Comparison of ENCODE assay signal across 14 cellular contexts in genomic region chr1:88737338-88737927, GRCh38. TPM values are rescaled to one million over a fixed set of nuclear protein-coding genes. Genes with fewer than 3 reads are reported as not detected.
DNase-seq lines count a peak whose midpoint lies in the region; ATAC-seq, FAIRE-seq and TF ChIP-seq lines count a peak whose summit lies in the region.
"Had no signal": no experiment of that assay in that cellular context is flagged by ENCODE, and none has a peak within 500 bp of the region (broad histone marks: within the 10 kb centered on the region; RNA-seq: fewer than 3 reads in every experiment).

No MANE protein-coding gene starts in this region.

- POLR2A ChIA-PET in K562 (lab: Yijun Ruan, JAX) = no interaction called here
- POLR2A ChIA-PET in HepG2 (lab: Yijun Ruan, JAX) = no interaction called here

- no peak for TF ChIP-seq EP300 in K562 (IDR thresholded peaks at IDR 0.05; ENCODE audit: low read length)
- no peak for TF ChIP-seq EP300 in HepG2 (IDR thresholded peaks at IDR 0.05; ENCODE audit: low read depth in 2 of 2, low read length in 2 of 2)
- TF ChIP-seq EP300 in HepG2 (CRISPR knock-in tag; IDR thresholded peaks at IDR 0.05; ENCODE audit: borderline replicate concordance) = no peak

- WGBS in K562 (ENCODE audit: insufficient coverage, low coverage, missing lambda C conversion rate) = 87% methylated on average over 3 of the region's 3 CpGs
- WGBS in HepG2 (ENCODE audit: low lambda C conversion rate) = 100% methylated on average over 1 of the region's 3 CpGs
- WGBS in small intestine, 3 donors = 85 to 100% (median 91%) methylated on average over 3 of the region's 3 CpGs

- H3K4me3 ChIP-seq in K562 (no peak overlapping the region), HepG2 (replicated peaks in 1 of 3; ENCODE audit: insufficient read depth in 1 of 3, low read depth in 2 of 3, low read length in 3 of 3) (no peak overlapping the region), upper lobe of right lung (no peak overlapping the region), small intestine (ENCODE audit: low read depth in 1 of 2, low read length in 2 of 2) (no peak overlapping the region)

- FAIRE-seq in K562 (lab: Jason Lieb, UNC) (peak; percentile 46), HepG2 (lab: Jason Lieb, UNC) (no peak), RCC 7860 (lab: Jason Lieb, UNC) (no peak), small intestine (lab: Jason Lieb, UNC) (no peak)

- no peaks in the 10 kb centered on the region for H3K27me3 ChIP-seq in K562 (ENCODE audit: control insufficient read depth in 2 of 2, insufficient read depth in 2 of 2, low read length in 2 of 2)
- H3K27me3 ChIP-seq in HepG2 (ENCODE audit: control insufficient read depth in 1 of 2, insufficient read depth in 2 of 2, low read length in 2 of 2) = no peaks in the 10 kb centered on the region
- no peaks in the 10 kb centered on the region for H3K27me3 ChIP-seq in upper lobe of right lung
- H3K27me3 ChIP-seq in small intestine (ENCODE audit: control insufficient read depth in 2 of 2, insufficient read depth in 2 of 2, low read length in 2 of 2) = no peaks in the 10 kb centered on the region

- ATAC-seq in activated naive CD8-positive, alpha-beta T cell treated with anti-CD3 and anti-CD28 coated beads, Interleukin-2, amount 50 U/mL, for 24 hours = peak; percentile 10
- no peak for ATAC-seq in K562
- ATAC-seq in HepG2 = peak; percentile 56
- peak; percentile 16 for ATAC-seq in upper lobe of right lung

- peaks cover 36% of the 10 kb centered on the region for H3K36me3 Mint-ChIP-seq in activated naive CD8-positive, alpha-beta T cell treated with anti-CD3 and anti-CD28 coated beads, Interleukin-2, amount 50 U/mL, for 24 hours (ENCODE audit: low read depth)
- H3K36me3 Mint-ChIP-seq in activated naive CD8-positive, alpha-beta T cell treated with anti-CD3 and anti-CD28 coated beads for 36 hours = peaks cover 56% of the 10 kb centered on the region
- peaks cover 5% of the 10 kb centered on the region for H3K36me3 Mint-ChIP-seq in glutamatergic neuron (ENCODE audit: unreplicated experiment)

- peaks cover 8% of the 10 kb centered on the region for H3K4me1 Mint-ChIP-seq in activated naive CD8-positive, alpha-beta T cell treated with anti-CD3 and anti-CD28 coated beads, Interleukin-2, amount 50 U/mL, for 24 hours
- peaks cover 22% of the 10 kb centered on the region for H3K4me1 Mint-ChIP-seq in activated naive CD8-positive, alpha-beta T cell treated with anti-CD3 and anti-CD28 coated beads for 36 hours
- H3K4me1 Mint-ChIP-seq in glutamatergic neuron (ENCODE audit: low read depth, unreplicated experiment) = no peaks in the 10 kb centered on the region

- no peak overlapping the region for H3K27ac ChIP-seq in K562 (ENCODE audit: extremely low read depth, low read depth, low read length)
- H3K27ac ChIP-seq in HepG2 (ENCODE audit: extremely low read length, insufficient read depth, low read length) = no peak overlapping the region
- H3K27ac ChIP-seq in upper lobe of right lung = no peak overlapping the region
- no peak overlapping the region for H3K27ac ChIP-seq in small intestine (ENCODE audit: low read depth in 1 of 2, low read length in 1 of 2)
- H3K27ac ChIP-seq: C4-2B had no signal

- H4K20me1 ChIP-seq in K562 (replicated peaks; ENCODE audit: control insufficient read depth, insufficient read depth, low read length) (no peaks in the 10 kb centered on the region), HepG2 (ENCODE audit: insufficient read depth, low read length) (peaks cover 11% of the 10 kb centered on the region)

- TF ChIP-seq POLR2A in K562 (conservative IDR thresholded peaks at IDR 0.05) = no peak
- TF ChIP-seq POLR2A in HepG2 (IDR thresholded peaks at IDR 0.05; ENCODE audit: insufficient read depth in 1 of 2, low read depth in 2 of 2, low read length in 2 of 2) = no peak

- H3K9me1 ChIP-seq in K562 (ENCODE audit: control insufficient read depth, insufficient read depth, low read length) = no peaks in the 10 kb centered on the region

- CTCF ChIA-PET in K562 (lab: Yijun Ruan, JAX; ENCODE audit: low intra/inter-chr PET ratio) (no interaction called here), HepG2 (lab: Yijun Ruan, JAX; ENCODE audit: low intra/inter-chr PET ratio, low total read pairs) (no interaction called here)

- H3K9me3 ChIP-seq in K562 (replicated peaks; ENCODE audit: control insufficient read depth, insufficient read depth, low read depth, low read length) (peaks cover 5% of the 10 kb centered on the region; the same call in 1 of the 2 replicates), HepG2 (ENCODE audit: low read length) (peaks cover 18% of the 10 kb centered on the region), upper lobe of right lung (no peaks in the 10 kb centered on the region), small intestine (ENCODE audit: control insufficient read depth, low read depth) (no peaks in the 10 kb centered on the region)

- H3K27me3 Mint-ChIP-seq in activated naive CD8-positive, alpha-beta T cell treated with anti-CD3 and anti-CD28 coated beads, Interleukin-2, amount 50 U/mL, for 24 hours = no peaks in the 10 kb centered on the region
- H3K27me3 Mint-ChIP-seq in activated naive CD8-positive, alpha-beta T cell treated with anti-CD3 and anti-CD28 coated beads for 36 hours = no peaks in the 10 kb centered on the region
- no peaks in the 10 kb centered on the region for H3K27me3 Mint-ChIP-seq in glutamatergic neuron (ENCODE audit: unreplicated experiment)

- no peak overlapping the region for H3K27ac Mint-ChIP-seq in activated naive CD8-positive, alpha-beta T cell treated with anti-CD3 and anti-CD28 coated beads, Interleukin-2, amount 50 U/mL, for 24 hours
- no peak overlapping the region for H3K27ac Mint-ChIP-seq in activated naive CD8-positive, alpha-beta T cell treated with anti-CD3 and anti-CD28 coated beads for 36 hours
- H3K27ac Mint-ChIP-seq in glutamatergic neuron (ENCODE audit: unreplicated experiment) = no peak overlapping the region

- intact Hi-C loops in K562 (cut with micrococcal nuclease) (loop anchor here (5.0 kb wide), 1 partner anchor 140 kb away; no protein-coding TSS in a partner anchor), HepG2 (cut with micrococcal nuclease; ENCODE audit: unreplicated experiment) (no loop called here), upper lobe of right lung (cut with DNase I) (no loop called here)

- H3K79me2 ChIP-seq in K562 (ENCODE audit: control insufficient read depth, insufficient read depth, low read length) (peaks cover 84% of the 10 kb centered on the region), HepG2 (ENCODE audit: insufficient read depth, low read length) (peaks cover 64% of the 10 kb centered on the region)

- H3K4me2 ChIP-seq in K562 (ENCODE audit: insufficient read depth, low read length) (no peak overlapping the region), HepG2 (ENCODE audit: low read depth, low read length) (no peak overlapping the region)

- no peak for DNase-seq in activated naive CD8-positive, alpha-beta T cell treated with anti-CD3 and anti-CD28 coated beads, Interleukin-2, amount 50 U/mL, for 24 hours
- DNase-seq in activated naive CD8-positive, alpha-beta T cell treated with anti-CD3 and anti-CD28 coated beads for 36 hours = no peak
- DNase-seq in K562 (ENCODE audit: extremely low read depth in 1 of 4, low spot score in 3 of 4) (no peak), HepG2 (ENCODE audit: low spot score) (no peak), upper lobe of right lung (no peak), glutamatergic neuron (no peak), RCC 7860 (ENCODE audit: low spot score) (no peak), small intestine (no peak)
- DNase-seq: 8988T, NCI-H1417, NCI-H2171 treated with DMSO at 0.1 percent for 48 hours, NCI-H774, SIG-M5 had no signal

- TF ChIP-seq RAD21 in K562 (CRISPR knock-in tag; conservative IDR thresholded peaks at IDR 0.05 in 1 of 2, IDR thresholded peaks at IDR 0.05 in 1 of 2) (no peak), HepG2 (CRISPR knock-in tag; IDR thresholded peaks at IDR 0.05) (no peak)

- H2AFZ ChIP-seq in K562 (ENCODE audit: low read depth, low read length) (no peak overlapping the region), HepG2 (ENCODE audit: low read length) (no peak overlapping the region)

- no TSS peak for BruUV-seq in K562 (replicated peaks; lab: Mats Ljungman, UMichigan)
- no TSS peak for BruUV-seq in HepG2 (replicated peaks; lab: Mats Ljungman, UMichigan)

- H3K9ac ChIP-seq in K562 (ENCODE audit: insufficient read depth in 1 of 2, low read depth in 2 of 2, low read length in 2 of 2) (no peak overlapping the region), HepG2 (ENCODE audit: insufficient read depth, low read depth, low read length) (no peak overlapping the region)

- no peak overlapping the region for H3K4me3 Mint-ChIP-seq in activated naive CD8-positive, alpha-beta T cell treated with anti-CD3 and anti-CD28 coated beads, Interleukin-2, amount 50 U/mL, for 24 hours
- H3K4me3 Mint-ChIP-seq in activated naive CD8-positive, alpha-beta T cell treated with anti-CD3 and anti-CD28 coated beads for 36 hours = no peak overlapping the region
- no peak overlapping the region for H3K4me3 Mint-ChIP-seq in glutamatergic neuron (ENCODE audit: unreplicated experiment)

- TF ChIP-seq CTCF in K562 (IDR thresholded peaks at IDR 0.05 in 2 of 3, conservative IDR thresholded peaks at IDR 0.05 in 1 of 3; ENCODE audit: insufficient read depth in 2 of 3, low read depth in 1 of 3, low read length in 3 of 3) (no peak), HepG2 (CRISPR knock-in tag; IDR thresholded peaks at IDR 0.05) (no peak), upper lobe of right lung (IDR thresholded peaks at IDR 0.05) (no peak), glutamatergic neuron (IDR thresholded peaks at IDR 0.05; ENCODE audit: partially characterized antibody, unreplicated experiment) (no peak)

- H3K36me3 ChIP-seq in K562 (ENCODE audit: control insufficient read depth, insufficient read depth, low read length) (peaks cover 22% of the 10 kb centered on the region; the same call in 2 of the 3 replicates), HepG2 (replicated peaks in 1 of 2; ENCODE audit: control insufficient read depth in 1 of 2, insufficient read depth in 2 of 2, low read length in 2 of 2) (peaks cover 3 to 4% of the 10 kb centered on the region in 2 experiments; a peak in 1 of 5 replicates), upper lobe of right lung (no peaks in the 10 kb centered on the region), small intestine (ENCODE audit: control insufficient read depth in 2 of 2, insufficient read depth in 2 of 2, low read length in 2 of 2) (peaks cover 0 to 2% of the 10 kb centered on the region in 2 donors)

- in situ Hi-C loops in K562 (cut with MboI) (no loop called here), HepG2 (cut with HindIII; ENCODE audit: extremely low pct_ligation_motif_present, low pct_unique_long_range_greater_than_20kb) (no loop called here)

- H3K9me3 Mint-ChIP-seq in activated naive CD8-positive, alpha-beta T cell treated with anti-CD3 and anti-CD28 coated beads, Interleukin-2, amount 50 U/mL, for 24 hours = peaks cover 32% of the 10 kb centered on the region
- peaks cover 21% of the 10 kb centered on the region for H3K9me3 Mint-ChIP-seq in activated naive CD8-positive, alpha-beta T cell treated with anti-CD3 and anti-CD28 coated beads for 36 hours
- H3K9me3 Mint-ChIP-seq in glutamatergic neuron (ENCODE audit: unreplicated experiment) = peaks cover 2% of the 10 kb centered on the region

- H3K4me1 ChIP-seq in K562 (replicated peaks in 1 of 2; ENCODE audit: control insufficient read depth in 2 of 2, insufficient read depth in 2 of 2, low read length in 2 of 2) = no peaks in the 10 kb centered on the region
- peaks cover 18% of the 10 kb centered on the region for H3K4me1 ChIP-seq in HepG2 (ENCODE audit: insufficient read depth, low read length)
- no peaks in the 10 kb centered on the region for H3K4me1 ChIP-seq in upper lobe of right lung
- no peaks in the 10 kb centered on the region for H3K4me1 ChIP-seq in small intestine (ENCODE audit: control insufficient read depth in 2 of 2, insufficient read depth in 1 of 2, low read depth in 1 of 2, low read length in 1 of 2)

RNA-seq across cellular contexts. Expression of gene PKN2, which starts 53.4 kb away (rescaled TPM):
- 10 to 100 TPM; 15.5 to 15.7 TPM for total RNA-seq in activated naive CD8-positive, alpha-beta T cell treated with anti-CD3 and anti-CD28 coated beads for 36 hours
- total RNA-seq in K562 (2011; cell fraction: chromatin; rRNA removed; ENCODE audit: low replicate concordance) = 29.6 and 110 TPM in 2 replicates
- total RNA-seq in K562 (2011; cell fraction: nucleolus; rRNA removed) = 12.8 and 18.0 TPM in 2 replicates
- total RNA-seq in K562 (2011; cell fraction: nucleoplasm; rRNA removed) = 24.9 and 32.8 TPM in 2 replicates
- total RNA-seq in K562 (2014; rRNA removed) = 9.9 and 11.6 TPM in 2 replicates
- 22.9 and 25.4 TPM in 2 replicates for total RNA-seq in K562 (2014; rRNA removed; fragmentation: Illumina TruSeq; extraction: Trizol)
- total RNA-seq in K562 (2015; rRNA removed; fragmentation: Illumina TruSeq; extraction: Trizol) = 24.4 and 25.3 TPM in 2 replicates
- 23.5 and 23.7 TPM in 2 replicates for total RNA-seq in K562 (2021)
- 19.6 and 20.0 TPM in 2 replicates for polyA plus RNA-seq in K562 (2011; rRNA removed)
- polyA plus RNA-seq in K562 (2011; cell fraction: cytosol; rRNA removed) = 2.1 and 4.8 TPM in 2 replicates
- 26.6 and 33.3 TPM in 2 replicates for polyA plus RNA-seq in K562 (2011; cell fraction: nucleus; rRNA removed)
- 10.8 and 11.7 TPM in 2 replicates for polyA plus RNA-seq in K562 (2012)
- 16.0 and 19.2 TPM in 2 replicates for polyA plus RNA-seq in K562 (2014; fragmentation: Illumina TruSeq; extraction: Trizol)
- polyA plus RNA-seq in K562 (2014; fragmentation: Nextera tagmentation; extraction: Ambion mirVana) = 1 to 10 TPM; 4.5 to 5.4 TPM
- 12.8 and 13.2 TPM in 2 replicates for polyA plus RNA-seq in K562 (2014; rRNA removed)
- polyA minus RNA-seq in K562 (2011; rRNA and poly(A)+ RNA removed) = 38.5 and 48.0 TPM in 2 replicates
- 11.6 and 13.0 TPM in 2 replicates for polyA minus RNA-seq in K562 (2011; cell fraction: cytosol; rRNA and poly(A)+ RNA removed)
- 26.3 and 48.3 TPM in 2 replicates for polyA minus RNA-seq in K562 (2011; cell fraction: nucleus; rRNA and poly(A)+ RNA removed)
- total RNA-seq in HepG2 (2016; rRNA removed; fragmentation: Illumina TruSeq; extraction: Trizol) = 29.4 and 45.4 TPM in 2 replicates
- total RNA-seq in HepG2 (2016; cell fraction: cytosol; rRNA removed; fragmentation: Illumina TruSeq; extraction: Trizol; ENCODE audit: low read depth) = 34.8 and 39.2 TPM in 2 replicates
- total RNA-seq in HepG2 (2016; cell fraction: insoluble cytoplasmic fraction; rRNA removed; fragmentation: Illumina TruSeq; extraction: Trizol) = 34.6 and 44.6 TPM in 2 replicates
- total RNA-seq in HepG2 (2016; cell fraction: membrane; rRNA removed; fragmentation: Illumina TruSeq; extraction: Trizol) = 19.9 and 20.3 TPM in 2 replicates
- total RNA-seq in HepG2 (2016; cell fraction: nucleus; rRNA removed; fragmentation: Illumina TruSeq; extraction: Trizol) = 52.3 and 53.1 TPM in 2 replicates
- polyA plus RNA-seq in HepG2 (2011; rRNA removed) = 14.0 and 17.0 TPM in 2 replicates
- polyA plus RNA-seq in HepG2 (2011; cell fraction: cytosol; rRNA removed) = 4.9 and 8.1 TPM in 2 replicates
- polyA plus RNA-seq in HepG2 (2011; cell fraction: nucleus; rRNA removed) = 14.0 and 19.9 TPM in 2 replicates
- polyA plus RNA-seq in HepG2 (2012) = 14.5 and 17.9 TPM in 2 replicates
- polyA plus RNA-seq in HepG2 (2016; cell fraction: cytosol; fragmentation: Illumina TruSeq; extraction: Trizol; ENCODE audit: low read depth) = 0.43 and 0.73 TPM in 2 replicates
- 30.5 and 33.8 TPM in 2 replicates for polyA plus RNA-seq in HepG2 (2016; cell fraction: insoluble cytoplasmic fraction; fragmentation: Illumina TruSeq; extraction: Trizol; ENCODE audit: low read depth)
- 2.6 TPM in 2 replicates for polyA plus RNA-seq in HepG2 (2016; cell fraction: membrane; fragmentation: Illumina TruSeq; extraction: Trizol; ENCODE audit: low read depth)
- 59.6 and 69.2 TPM in 2 replicates for polyA plus RNA-seq in HepG2 (2016; cell fraction: nucleus; fragmentation: Illumina TruSeq; extraction: Trizol; ENCODE audit: insufficient read depth, low read depth)
- polyA minus RNA-seq in HepG2 (2011; rRNA and poly(A)+ RNA removed; ENCODE audit: low replicate concordance) = 13.2 and 30.2 TPM in 2 replicates
- polyA minus RNA-seq in HepG2 (2011; cell fraction: cytosol; rRNA and poly(A)+ RNA removed) = 28.5 and 42.5 TPM in 2 replicates
- 80.6 and 105 TPM in 2 replicates for polyA minus RNA-seq in HepG2 (2011; cell fraction: nucleus; rRNA and poly(A)+ RNA removed)
- total RNA-seq in upper lobe of right lung = 45.8 TPM
- 39.1 TPM for total RNA-seq in glutamatergic neuron (ENCODE audit: unreplicated experiment)
- polyA plus RNA-seq in small intestine = 10 to 100 TPM; 19.1 to 35.8 (median 28.4) TPM
